17 cellular contexts compared by ENCODE assay signal in genomic region chr13:74090397-74090796, GRCh38. TPM values are rescaled to one million over a fixed set of nuclear protein-coding genes. Genes with fewer than 3 reads are reported as not detected.
DNase-seq lines count a peak whose midpoint lies in the region; ATAC-seq and TF ChIP-seq lines count a peak whose summit lies in the region.
"Had no signal": no experiment of that assay in that cellular context is flagged by ENCODE, and none has a peak within 500 bp of the region (broad histone marks: within the 10 kb centered on the region; RNA-seq: fewer than 3 reads in every experiment).

No MANE protein-coding gene starts in this region.

- H3K4me3 ChIP-seq in mammary epithelial cell (replicated peaks in 1 of 3; ENCODE audit: insufficient read depth in 1 of 3, low read depth in 2 of 3, low read length in 3 of 3): no peak overlapping the region
- H3K4me3 ChIP-seq: left ventricle myocardium inferior had no signal

- DNase-seq in mammary epithelial cell: peak; percentile 4
- DNase-seq in MCF 10A (ENCODE audit: unreplicated experiment): no peak
- no peak for DNase-seq in T-helper 17 cell
- DNase-seq in effector memory CD8-positive, alpha-beta T cell: no peak
- DNase-seq in mesenteric fat pad (ENCODE audit: low spot score): no peak
- DNase-seq in SKM-1 (lab: John Stamatoyannopoulos, UW; ENCODE audit: unreplicated experiment): no peak
- DNase-seq in left lobe of liver (ENCODE audit: low spot score): no peak
- DNase-seq in DMS53 (lab: John Stamatoyannopoulos, UW): no peak
- DNase-seq: Caco-2; left ventricle myocardium inferior; NCI-H1048; NCI-H510A treated with DMSO at 0.1 percent for 48 hours; occipital lobe; right cardiac atrium; stimulated activated naive CD4-positive, alpha-beta T cell had no signal

- no peaks in the 10 kb centered on the region for H3K36me3 Mint-ChIP-seq in MCF 10A (ENCODE audit: insufficient read depth, unreplicated experiment)
- no peaks in the 10 kb centered on the region for H3K36me3 Mint-ChIP-seq in T-helper 17 cell (ENCODE audit: low read depth)
- peaks cover 8% of the 10 kb centered on the region for H3K36me3 Mint-ChIP-seq in effector memory CD8-positive, alpha-beta T cell (ENCODE audit: insufficient read depth)

- CTCF ChIA-PET in mammary epithelial cell (lab: Charles Lee; ENCODE audit: low non-redundant PET) (no interaction called here), MCF 10A (lab: Yijun Ruan, JAX) (no interaction called here)

- ATAC-seq in T-helper 17 cell (peak; percentile 22), left lobe of liver (no peak)
- no peak for ATAC-seq in effector memory CD8-positive, alpha-beta T cell (replicated peaks)
- ATAC-seq: esophagus mucosa, right cardiac atrium had no signal

- POLR2A ChIA-PET in MCF 10A (lab: Yijun Ruan, JAX): no interaction called here

- H3K36me3 ChIP-seq in mammary epithelial cell (ENCODE audit: insufficient read depth, low read length): no peaks in the 10 kb centered on the region
- H3K36me3 ChIP-seq: left ventricle myocardium inferior had no signal

- no peaks in the 10 kb centered on the region for H3K27me3 ChIP-seq in mammary epithelial cell (ENCODE audit: insufficient read depth, low read length)

- H3K9me3 ChIP-seq in mammary epithelial cell (replicated peaks; ENCODE audit: insufficient read depth, low read length) (no peaks in the 10 kb centered on the region), T-helper 17 cell (ENCODE audit: control insufficient read depth, low read length, poor library complexity, severe bottlenecking) (no peaks in the 10 kb centered on the region)
- H3K9me3 ChIP-seq: Caco-2, left ventricle myocardium inferior had no signal

- dilution Hi-C loops in mammary epithelial cell (cut with HindIII; ENCODE audit: low sequenced_read_pairs): no loop called here

- no peaks in the 10 kb centered on the region for H3K9me3 Mint-ChIP-seq in MCF 10A (ENCODE audit: unreplicated experiment)
- H3K9me3 Mint-ChIP-seq in effector memory CD8-positive, alpha-beta T cell: no peaks in the 10 kb centered on the region

- H3K4me3 Mint-ChIP-seq in MCF 10A (ENCODE audit: unreplicated experiment) (no peak overlapping the region), T-helper 17 cell (peak overlapping the region; percentile 73)
- peak overlapping the region; percentile 71 to 74 for H3K4me3 Mint-ChIP-seq in effector memory CD8-positive, alpha-beta T cell
- H3K4me3 Mint-ChIP-seq: type B pancreatic cell had no signal

- TF ChIP-seq CTCF in mammary epithelial cell (conservative IDR thresholded peaks at IDR 0.05 in 1 of 2, IDR thresholded peaks at IDR 0.05 in 1 of 2; ENCODE audit: extremely low read depth in 1 of 2, insufficient read depth in 1 of 2, low read depth in 1 of 2, low read length in 2 of 2) (no peak), MCF 10A (IDR thresholded peaks at IDR 0.05; ENCODE audit: unreplicated experiment) (no peak)

- H3K4me1 ChIP-seq in mammary epithelial cell (ENCODE audit: insufficient read depth, low read length): peaks cover 2% of the 10 kb centered on the region
- H3K4me1 ChIP-seq: Caco-2 had no signal

- H3K27ac Mint-ChIP-seq in MCF 10A (ENCODE audit: low read depth, unreplicated experiment) (no peak overlapping the region), T-helper 17 cell (peak overlapping the region; percentile 90)
- peak overlapping the region; percentile 86 to 90 for H3K27ac Mint-ChIP-seq in effector memory CD8-positive, alpha-beta T cell
- H3K27ac Mint-ChIP-seq: type B pancreatic cell had no signal

- H4K20me1 ChIP-seq in mammary epithelial cell (ENCODE audit: insufficient read depth, low read length): no peaks in the 10 kb centered on the region

- no TSS peak for BruUV-seq in mammary epithelial cell (replicated peaks; lab: Mats Ljungman, UMichigan)
- BruUV-seq in MCF 10A (replicated peaks; lab: Mats Ljungman, UMichigan): no TSS peak

- in situ Hi-C loops in mammary epithelial cell (cut with MboI; ENCODE audit: low sequenced_read_pairs in 2 of 2): no loop called here

- H3K27me3 Mint-ChIP-seq in MCF 10A (ENCODE audit: insufficient read depth, unreplicated experiment): no peaks in the 10 kb centered on the region
- H3K27me3 Mint-ChIP-seq in T-helper 17 cell: no peaks in the 10 kb centered on the region
- H3K27me3 Mint-ChIP-seq in effector memory CD8-positive, alpha-beta T cell: no peaks in the 10 kb centered on the region
- H3K27me3 Mint-ChIP-seq: type B pancreatic cell had no signal

- H3K4me1 Mint-ChIP-seq in MCF 10A (ENCODE audit: insufficient read depth, unreplicated experiment) (peaks cover 10% of the 10 kb centered on the region), T-helper 17 cell (peaks cover 34% of the 10 kb centered on the region)
- peaks cover 43 to 72% of the 10 kb centered on the region in 2 donors for H3K4me1 Mint-ChIP-seq in effector memory CD8-positive, alpha-beta T cell (ENCODE audit: low read depth in 2 of 2)

- WGBS in mammary epithelial cell (ENCODE audit: low coverage, missing lambda C conversion rate): 98% methylated on average over 3 of the region's 3 CpGs

- H3K27ac ChIP-seq in mammary epithelial cell (ENCODE audit: insufficient read depth, low read depth, low read length): no peak overlapping the region
- H3K27ac ChIP-seq: left ventricle myocardium inferior had no signal

- intact Hi-C loops in mammary epithelial cell (cut with micrococcal nuclease): no loop called here
- intact Hi-C loops in MCF 10A (cut with micrococcal nuclease): no loop called here

- H3K79me2 ChIP-seq in mammary epithelial cell (ENCODE audit: insufficient read depth, low read length): peaks cover 70% of the 10 kb centered on the region

- no peak overlapping the region for H2AFZ ChIP-seq in mammary epithelial cell (ENCODE audit: low read depth, low read length)

- H3K4me2 ChIP-seq in mammary epithelial cell (ENCODE audit: insufficient read depth, low read depth, low read length): no peak overlapping the region

- H3K9ac ChIP-seq in mammary epithelial cell (ENCODE audit: insufficient read depth, low read length): no peak overlapping the region

RNA-seq across cellular contexts. Expression of gene KLF12, which starts 43.8 kb away (rescaled TPM):
- total RNA-seq in mammary epithelial cell (10 to 100 TPM; 10.7 to 11.9 TPM), MCF 10A (2022) (7.2 and 10.0 TPM in 2 replicates), T-helper 17 cell (10 to 100 TPM; 88.9 to 97.6 TPM), mesenteric fat pad (4.8 TPM), left lobe of liver (15.7 TPM)
- 8.2 TPM for polyA plus RNA-seq in mammary epithelial cell
- polyA minus RNA-seq in mammary epithelial cell: 9.0 TPM
